13 cellular contexts compared by ENCODE assay signal in the genomic region with DNA sequence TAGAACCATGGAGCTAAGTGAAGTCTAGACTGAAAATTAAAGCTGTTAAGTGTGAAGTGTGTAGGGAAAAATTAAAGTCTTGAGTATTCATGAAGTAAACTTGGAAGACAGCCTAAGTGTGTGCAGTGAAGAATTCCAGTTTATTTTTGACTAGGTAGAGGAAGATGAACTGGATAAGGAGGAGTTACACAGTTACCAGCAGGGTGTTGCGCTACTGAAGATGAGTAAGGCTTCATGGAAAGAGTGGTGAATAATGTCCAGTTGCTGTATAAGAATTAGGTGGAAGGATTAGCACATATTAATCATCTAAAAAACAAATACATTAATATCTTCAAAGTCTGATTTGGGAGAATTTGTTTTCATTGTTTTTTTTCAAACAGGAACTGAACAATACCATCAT. TPM values are rescaled to one million over a fixed set of nuclear protein-coding genes. Genes with fewer than 3 reads are reported as not detected.
DNase-seq lines count a peak whose midpoint lies in the region; ATAC-seq and TF ChIP-seq lines count a peak whose summit lies in the region.
"Had no signal": no experiment of that assay in that cellular context is flagged by ENCODE, and none has a peak within 500 bp of the region (broad histone marks: within the 10 kb centered on the region; RNA-seq: fewer than 3 reads in every experiment).

No MANE protein-coding gene starts in this region.

- H3K36me3 Mint-ChIP-seq in IgD-negative memory B cell: peaks cover 3% of the 10 kb centered on the region
- H3K36me3 Mint-ChIP-seq in natural killer cell treated with Interleukin-12 subunit alpha and Interleukin-12 subunit beta and Interleukin-15 and Interleukin-18, amount 100 ng/mL, for 72 hours: peaks cover 5% of the 10 kb centered on the region

- in situ Hi-C loops in Caki2 (cut with HindIII; ENCODE audit: low pct_unique_long_range_greater_than_20kb, low sequenced_read_pairs): no loop called here

- peaks cover 31 to 65% (median 38%) of the 10 kb centered on the region in 3 donors for H3K4me1 Mint-ChIP-seq in IgD-negative memory B cell
- H3K4me1 Mint-ChIP-seq in natural killer cell treated with Interleukin-12 subunit alpha and Interleukin-12 subunit beta and Interleukin-15 and Interleukin-18, amount 100 ng/mL, for 72 hours (ENCODE audit: low read depth in 2 of 2): peaks cover 26 to 33% of the 10 kb centered on the region in 2 donors

- no peak for TF ChIP-seq CTCF in choroid plexus epithelial cell (conservative IDR thresholded peaks at IDR 0.05; ENCODE audit: low read depth, low read length)

- intact Hi-C loops in left colon (cut with DNase I, micrococcal nuclease): no loop called here

- no peak for ATAC-seq in natural killer cell treated with Interleukin-12 subunit alpha and Interleukin-12 subunit beta and Interleukin-15 and Interleukin-18, amount 100 ng/mL, for 72 hours
- ATAC-seq in left colon: no peak
- ATAC-seq: left lung had no signal

- DNase-seq in Caki2 (ENCODE audit: low read depth) (peak; percentile 18), choroid plexus epithelial cell (ENCODE audit: low read depth) (peak; percentile 53), NCI-H2171 treated with DMSO at 0.1 percent for 48 hours (lab: John Stamatoyannopoulos, UW) (no peak), left colon (no peak), mucosa of gallbladder (ENCODE audit: low spot score) (no peak), NCI-H1694 treated with DMSO at 0.1 percent for 48 hours (lab: John Stamatoyannopoulos, UW) (no peak)
- DNase-seq in natural killer cell treated with Interleukin-12 subunit alpha and Interleukin-12 subunit beta and Interleukin-15 and Interleukin-18, amount 100 ng/mL, for 72 hours (ENCODE audit: low spot score): no peak
- DNase-seq: activated CD4-positive, alpha-beta T cell treated with anti-CD3 and anti-CD28 coated beads for 4 hours; Calu3; left lung; SW 1271; upper lobe of left lung had no signal

- no peak overlapping the region for H3K4me3 ChIP-seq in choroid plexus epithelial cell (ENCODE audit: low read depth, low read length)
- H3K4me3 ChIP-seq: left lung, upper lobe of left lung had no signal

- peak overlapping the region; percentile 92 to 98 (median 95) for H3K27ac Mint-ChIP-seq in IgD-negative memory B cell
- peak overlapping the region; percentile 98 for H3K27ac Mint-ChIP-seq in natural killer cell treated with Interleukin-12 subunit alpha and Interleukin-12 subunit beta and Interleukin-15 and Interleukin-18, amount 100 ng/mL, for 72 hours

- no peaks in the 10 kb centered on the region for H3K9me3 Mint-ChIP-seq in IgD-negative memory B cell
- H3K9me3 Mint-ChIP-seq in natural killer cell treated with Interleukin-12 subunit alpha and Interleukin-12 subunit beta and Interleukin-15 and Interleukin-18, amount 100 ng/mL, for 72 hours: peaks cover 7% of the 10 kb centered on the region

- peaks cover 1% of the 10 kb centered on the region for H3K27me3 Mint-ChIP-seq in IgD-negative memory B cell
- no peaks in the 10 kb centered on the region for H3K27me3 Mint-ChIP-seq in natural killer cell treated with Interleukin-12 subunit alpha and Interleukin-12 subunit beta and Interleukin-15 and Interleukin-18, amount 100 ng/mL, for 72 hours

- peak overlapping the region in 1 of 4 donors; percentile 76 for H3K4me3 Mint-ChIP-seq in IgD-negative memory B cell
- no peak overlapping the region for H3K4me3 Mint-ChIP-seq in natural killer cell treated with Interleukin-12 subunit alpha and Interleukin-12 subunit beta and Interleukin-15 and Interleukin-18, amount 100 ng/mL, for 72 hours

RNA-seq across cellular contexts. Expression of a gene that starts 5.8 kb away (rescaled TPM):
- 14.6 and 17.0 TPM in 2 replicates for total RNA-seq in Caki2 (2014; rRNA removed; shearing (Covaris generic); ENCODE audit: low replicate concordance)
- polyA plus RNA-seq in IgD-negative memory B cell: 13.9 TPM
- total RNA-seq in natural killer cell treated with Interleukin-12 subunit alpha and Interleukin-12 subunit beta and Interleukin-15 and Interleukin-18, amount 100 ng/mL, for 72 hours: 10 to 100 TPM; 64.8 to 68.0 TPM
- total RNA-seq in left colon (10 to 100 TPM; 44.9 to 45.8 TPM), mucosa of gallbladder (26.5 TPM)

Comparison
In these comparisons a context has a peak if more than half of its experiments do, and no peak if none do; other contexts are left out.
1. DNase-seq: peak in Caki2 (single experiment) and choroid plexus epithelial cell (single experiment); none in natural killer cell treated with Interleukin-12 subunit alpha and Interleukin-12 subunit beta and Interleukin-15 and Interleukin-18, amount 100 ng/mL, for 72 hours (single experiment), NCI-H2171 treated with DMSO at 0.1 percent for 48 hours (single experiment), left colon (0 of 2), mucosa of gallbladder (single experiment) and NCI-H1694 treated with DMSO at 0.1 percent for 48 hours (single experiment).